ENCODE assay signal across 14 cellular contexts in genomic region chr3:149010504-149010951, GRCh38. TPM values are rescaled to one million over a fixed set of nuclear protein-coding genes. Genes with fewer than 3 reads are reported as not detected.
DNase-seq lines count a peak whose midpoint lies in the region; TF ChIP-seq lines count a peak whose summit lies in the region.
"Had no signal": no experiment of that assay in that cellular context is flagged by ENCODE, and none has a peak within 500 bp of the region (broad histone marks: within the 10 kb centered on the region; RNA-seq: fewer than 3 reads in every experiment).

No MANE protein-coding gene starts in this region.

- no peaks in the 10 kb centered on the region for H3K9me3 ChIP-seq in CD4-positive, alpha-beta memory T cell (ENCODE audit: control insufficient read depth in 1 of 2, low read length in 2 of 2)
- H3K9me3 ChIP-seq in Loucy (ENCODE audit: insufficient read depth, low read depth, low read length), result no peaks in the 10 kb centered on the region
- H3K9me3 ChIP-seq in esophagus squamous epithelium, result no peaks in the 10 kb centered on the region
- no peaks in the 10 kb centered on the region for H3K9me3 ChIP-seq in WERI-Rb-1 (ENCODE audit: severe bottlenecking)

- H3F3A ChIP-seq in Loucy (ENCODE audit: low read depth), result peaks cover 6% of the 10 kb centered on the region

- no peak for TF ChIP-seq POLR2A in esophagus squamous epithelium (IDR thresholded peaks at IDR 0.05)

- H3K27me3 ChIP-seq in CD4-positive, alpha-beta memory T cell (ENCODE audit: insufficient read depth, low read length), result no peaks in the 10 kb centered on the region
- H3K27me3 ChIP-seq in Loucy (ENCODE audit: insufficient read depth, low read length, poor library complexity, severe bottlenecking), result no peaks in the 10 kb centered on the region
- H3K27me3 ChIP-seq in esophagus squamous epithelium, result no peaks in the 10 kb centered on the region
- H3K27me3 ChIP-seq in WERI-Rb-1 (ENCODE audit: insufficient read depth, low read depth, severe bottlenecking), result no peaks in the 10 kb centered on the region

- no peaks in the 10 kb centered on the region for H3K27me3 Mint-ChIP-seq in CD4-positive, alpha-beta memory T cell
- H3K27me3 Mint-ChIP-seq: B cell had no signal

- intact Hi-C loops in CD4-positive, alpha-beta memory T cell (cut with micrococcal nuclease), result no loop called here
- intact Hi-C loops in esophagus squamous epithelium (cut with DNase I), result no loop called here
- intact Hi-C loops in posterior vena cava (cut with DNase I), result no loop called here

- no peak for DNase-seq in CD4-positive, alpha-beta memory T cell
- DNase-seq in esophagus squamous epithelium (lab: John Stamatoyannopoulos, UW) (no peak), posterior vena cava (ENCODE audit: low spot score) (peak; percentile 80), medulla oblongata (ENCODE audit: extremely low spot score) (no peak), WERI-Rb-1 (no peak), A172 (ENCODE audit: low spot score) (no peak), kidney glomerular epithelial cell (lab: John Stamatoyannopoulos, UW) (no peak)
- DNase-seq: activated CD4-positive, alpha-beta T cell treated with anti-CD3 and anti-CD28 coated beads for 48 hours; activated gamma-delta T cell; DMS79; NCI-H1092 treated with DMSO at 0.1 percent for 48 hours; NCI-H226 had no signal

- H3K4me1 Mint-ChIP-seq in CD4-positive, alpha-beta memory T cell, result peaks cover 16 to 52% (median 33%) of the 10 kb centered on the region in 4 donors
- H3K4me1 Mint-ChIP-seq: B cell had no signal

- CTCF ChIA-PET in CD4-positive, alpha-beta memory T cell (lab: Charles Lee; ENCODE audit: partially characterized antibody), result no interaction called here

- no peaks in the 10 kb centered on the region for H3K9me2 ChIP-seq in Loucy (replicated peaks; ENCODE audit: low read depth, low read length)

- peaks cover 22% of the 10 kb centered on the region for H3K4me1 ChIP-seq in CD4-positive, alpha-beta memory T cell (ENCODE audit: insufficient read depth, low read length)
- H3K4me1 ChIP-seq in Loucy (ENCODE audit: insufficient read depth, low read length, poor library complexity, severe bottlenecking) (peaks cover 27% of the 10 kb centered on the region), esophagus squamous epithelium (peaks cover 0 to 19% (median 3%) of the 10 kb centered on the region in 3 donors)

- H3K79me2 ChIP-seq in Loucy (ENCODE audit: insufficient read depth, low read length), result no peaks in the 10 kb centered on the region

- no peaks in the 10 kb centered on the region for H4K20me1 ChIP-seq in Loucy (ENCODE audit: insufficient read depth, low read length, poor library complexity, severe bottlenecking)

- peak overlapping the region; percentile 64 for H3K4me2 ChIP-seq in Loucy (ENCODE audit: low read depth, low read length, poor library complexity, severe bottlenecking)

- no peak overlapping the region for H3K4me3 ChIP-seq in CD4-positive, alpha-beta memory T cell (ENCODE audit: low read length in 2 of 2)
- H3K4me3 ChIP-seq in Loucy (ENCODE audit: low read length, poor library complexity, severe bottlenecking), result no peak overlapping the region
- no peak overlapping the region for H3K4me3 ChIP-seq in esophagus squamous epithelium
- H3K4me3 ChIP-seq in WERI-Rb-1 (ENCODE audit: low read depth, low read length), result no peak overlapping the region

- TF ChIP-seq CTCF in Loucy (conservative IDR thresholded peaks at IDR 0.05; ENCODE audit: low read length) (no peak), esophagus squamous epithelium (IDR thresholded peaks at IDR 0.05) (no peak), WERI-Rb-1 (IDR thresholded peaks at IDR 0.05; ENCODE audit: low read depth, low read length) (no peak)

- H2AFZ ChIP-seq in Loucy (ENCODE audit: low read length), result no peak overlapping the region

- peaks cover 10% of the 10 kb centered on the region for H3K36me3 ChIP-seq in CD4-positive, alpha-beta memory T cell (ENCODE audit: insufficient read depth, low read length)
- peaks cover 22% of the 10 kb centered on the region; the same call in 1 of the 2 replicates for H3K36me3 ChIP-seq in Loucy (ENCODE audit: insufficient read depth, low read length)
- H3K36me3 ChIP-seq in esophagus squamous epithelium, result peaks cover 0 to 83% (median 10%) of the 10 kb centered on the region in 3 donors
- peaks cover 50% of the 10 kb centered on the region for H3K36me3 ChIP-seq in WERI-Rb-1

- H3K4me3 Mint-ChIP-seq in CD4-positive, alpha-beta memory T cell, result no peak overlapping the region
- H3K4me3 Mint-ChIP-seq: B cell had no signal

- no peaks in the 10 kb centered on the region for H3K9me3 Mint-ChIP-seq in CD4-positive, alpha-beta memory T cell

- peak overlapping the region in 5 of 7 donors; percentile 10 to 70 (median 43) for H3K27ac Mint-ChIP-seq in CD4-positive, alpha-beta memory T cell
- H3K27ac Mint-ChIP-seq: B cell had no signal

- 78 to 82% methylated on average over 5 to 6 of the region's 6 CpGs for WGBS in esophagus squamous epithelium, 2 donors

- peaks cover 58 to 63% of the 10 kb centered on the region in 2 donors for H3K36me3 Mint-ChIP-seq in CD4-positive, alpha-beta memory T cell

- H3K9ac ChIP-seq in Loucy (ENCODE audit: low read depth, low read length, poor library complexity, severe bottlenecking), result no peak overlapping the region

- H3K27ac ChIP-seq in CD4-positive, alpha-beta memory T cell (ENCODE audit: low read depth, low read length), result no peak overlapping the region
- H3K27ac ChIP-seq in esophagus squamous epithelium, result peak overlapping the region; percentile 40 to 73 (median 67)
- no peak overlapping the region for H3K27ac ChIP-seq in WERI-Rb-1

- POLR2A ChIA-PET in CD4-positive, alpha-beta memory T cell (lab: Charles Lee; ENCODE audit: partially characterized antibody), result interaction anchor here (1.5 kb wide), 2 partner anchors 11 to 17 kb away, joined by 6 to 16 read pairs; partner anchors contain the start of gene GYG1

RNA-seq across cellular contexts. Expression of gene GYG1, which starts 19.2 kb away (rescaled TPM):
- total RNA-seq in CD4-positive, alpha-beta memory T cell, result 10 to 100 TPM; 20.9 to 24.1 TPM
- 10 to 100 TPM; 34.4 to 54.9 TPM for polyA plus RNA-seq in CD4-positive, alpha-beta memory T cell
- total RNA-seq in esophagus squamous epithelium (10 to 100 TPM; 16.6 to 55.5 (median 35.8) TPM), posterior vena cava (100 to 1,000 TPM in 1 of 2 donors, 10 to 100 TPM in 1; 70.5 to 106 TPM)
- 27.8 and 39.0 TPM in 2 replicates for total RNA-seq in A172 (2014; rRNA removed; shearing (Covaris generic))

Comparison
In these comparisons a context has a peak if more than half of its experiments do, and no peak if none do; other contexts are left out.
1. H3K27ac ChIP-seq: peak in esophagus squamous epithelium (4 of 4); none in CD4-positive, alpha-beta memory T cell (single experiment) and WERI-Rb-1 (single experiment).